Comparison of ENCODE assay signal across 8 cellular contexts in genomic region chr9:76394023-76394895, GRCh38. TPM values are rescaled to one million over a fixed set of nuclear protein-coding genes. Genes with fewer than 3 reads are reported as not detected.
DNase-seq lines count a peak whose midpoint lies in the region; ATAC-seq and TF ChIP-seq lines count a peak whose summit lies in the region.

RFK (minus strand) TSS chr9:76394426; CDS start chr9:76394171, 255 bp downstream.

- peak; percentile 74 to 90 for TF ChIP-seq POLR2A in adrenal gland (IDR thresholded peaks at IDR 0.05)

- POLR2A ChIA-PET in T-cell (lab: Charles Lee) = interaction anchor here (0.6 to 1.1 kb wide), 6 partner anchors 11 to 1366 kb away, joined by 3 to 5 read pairs (median 4); partner anchors contain the start of genes CARNMT1 (in 1 of the 2), NMRK1 (in 1 of the 2), OSTF1 (in 1 of the 2) and VPS13A (in 1 of the 2)

- H3K27me3 Mint-ChIP-seq in T-cell = no peaks in the 10 kb centered on the region
- no peaks in the 10 kb centered on the region for H3K27me3 Mint-ChIP-seq in progenitor cell of endocrine pancreas

- H3K27ac ChIP-seq in adrenal gland (peak within 1 kb of the TSS; percentile 94 to 99 (median 96)), heart right ventricle (peak within 1 kb of the TSS; percentile 85 to 98 (median 90))

- peak; percentile 62 for ATAC-seq in HG02623 (IDR thresholded peaks at IDR 0.05; ENCODE audit: unreplicated experiment)
- ATAC-seq in T-cell (replicated peaks in 1 of 4) = peak; percentile 87 to 95 (median 92)
- peak; percentile 97 to 99 (median 98) for ATAC-seq in heart right ventricle

- H3K4me3 ChIP-seq in adrenal gland (peak within 1 kb of the TSS; percentile 78 to 94 (median 82)), heart right ventricle (peak within 1 kb of the TSS; percentile 81 to 98 (median 94))

- H3K36me3 ChIP-seq in adrenal gland (replicated peaks in 1 of 2) = no peaks in the 10 kb centered on the region
- peaks cover 0 to 14% (median 4%) of the 10 kb centered on the region in 9 donors for H3K36me3 ChIP-seq in heart right ventricle

- H3K4me1 Mint-ChIP-seq in T-cell (peaks cover 32 to 40% (median 33%) of the 10 kb centered on the region in 3 donors), progenitor cell of endocrine pancreas (ENCODE audit: low read depth) (peaks cover 6% of the 10 kb centered on the region)

- H3K4me1 ChIP-seq in adrenal gland (replicated peaks in 1 of 2) (peaks cover 4 to 20% of the 10 kb centered on the region in 2 donors), heart right ventricle (peaks cover 0 to 42% (median 29%) of the 10 kb centered on the region in 9 donors)

- intact Hi-C loops in adrenal gland (cut with DNase I) = no loop called here
- intact Hi-C loops in heart right ventricle (cut with DNase I) = loop anchor here in 1 of 10 donors (10.0 kb wide), 1 partner anchor 1309 kb away; the partner anchor contains the start of genes NMRK1 and OSTF1

- H3K9me3 ChIP-seq in adrenal gland (replicated peaks in 1 of 3) (no peaks in the 10 kb centered on the region), heart right ventricle (peaks cover 0 to 12% (median 0%) of the 10 kb centered on the region in 11 donors)

- H3K9me3 Mint-ChIP-seq in T-cell = peaks cover 0 to 5% (median 0%) of the 10 kb centered on the region in 3 donors
- H3K9me3 Mint-ChIP-seq in progenitor cell of endocrine pancreas (ENCODE audit: low read depth) = no peaks in the 10 kb centered on the region

- H3K4me3 Mint-ChIP-seq in T-cell = peak within 1 kb of the TSS; percentile 91 to 99 (median 95)
- peak within 1 kb of the TSS; percentile 85 for H3K4me3 Mint-ChIP-seq in progenitor cell of endocrine pancreas (ENCODE audit: low read depth)

- peak; percentile 50 for TF ChIP-seq CTCF in GM12873 (IDR thresholded peaks at IDR 0.05; ENCODE audit: insufficient read depth, low read depth, low read length, missing control alignments)
- TF ChIP-seq CTCF in adrenal gland (IDR thresholded peaks at IDR 0.05) = peak in 5 of 6 experiments; percentile 17 to 59 (median 39)
- TF ChIP-seq CTCF in heart right ventricle (IDR thresholded peaks at IDR 0.05) = peak in 8 of 9 donors; percentile 21 to 68 (median 47)
- peak; percentile 44 for TF ChIP-seq CTCF in progenitor cell of endocrine pancreas (IDR thresholded peaks at IDR 0.05; ENCODE audit: unreplicated experiment)

- H3K27me3 ChIP-seq in adrenal gland (no peaks in the 10 kb centered on the region), heart right ventricle (no peaks in the 10 kb centered on the region)

- WGBS in adrenal gland, 4 donors = 0% methylated on average over 14 to 91 of the region's 91 CpGs
- 0% methylated on average over 80 to 90 of the region's 91 CpGs for WGBS in heart right ventricle, 2 donors

- peak within 1 kb of the TSS; percentile 98 to 99 for H3K27ac Mint-ChIP-seq in T-cell
- peak within 1 kb of the TSS; percentile 97 for H3K27ac Mint-ChIP-seq in progenitor cell of endocrine pancreas

- DNase-seq in NCI-H1092 treated with DMSO at 0.1 percent for 48 hours (lab: John Stamatoyannopoulos, UW) = peak; percentile 94
- DNase-seq in T-cell = peak; percentile 78 to 95 (median 90)
- peak; percentile 90 to 96 (median 93) for DNase-seq in adrenal gland
- peak; percentile 94 to 96 for DNase-seq in heart right ventricle
- peak; percentile 92 for DNase-seq in progenitor cell of endocrine pancreas (ENCODE audit: low spot score, unreplicated experiment)
- peak; percentile 92 for DNase-seq in ureter (ENCODE audit: low spot score)

- H3K36me3 Mint-ChIP-seq in T-cell = peaks cover 11% of the 10 kb centered on the region
- peaks cover 7% of the 10 kb centered on the region for H3K36me3 Mint-ChIP-seq in progenitor cell of endocrine pancreas (ENCODE audit: insufficient read depth)

- CTCF ChIA-PET in T-cell (lab: Charles Lee) = interaction anchor here (0.5 to 1.6 kb wide), 20 partner anchors 9 to 1366 kb away, joined by 3 to 13 read pairs (median 4); partner anchors contain the start of genes GCNT1 (in 1 of the 2) and VPS13A (in 1 of the 2)

RNA-seq across cellular contexts. Expression of gene RFK, which starts in this region (rescaled TPM):
- 10 to 100 TPM in 3 of 5 donors, 1 to 10 TPM in 2; 8.9 to 13.5 (median 11.0) TPM for total RNA-seq in T-cell
- 10 to 100 TPM; 10.3 to 29.0 (median 22.5) TPM for total RNA-seq in adrenal gland
- 10 to 100 TPM in 1 of 3 donors, 1 to 10 TPM in 2; 8.1 to 48.5 (median 9.2) TPM for polyA plus RNA-seq in adrenal gland
- total RNA-seq in heart right ventricle = 10 to 100 TPM; 14.6 to 33.6 (median 21.6) TPM
- polyA plus RNA-seq in heart right ventricle = 10 to 100 TPM in 1 of 2 donors, 1 to 10 TPM in 1; 7.1 to 15.3 TPM
- 17.0 and 18.3 TPM in 2 replicates for total RNA-seq in progenitor cell of endocrine pancreas
- 13.5 TPM for total RNA-seq in ureter

Comparison
In these comparisons a context has a peak if more than half of its experiments do, and no peak if none do; other contexts are left out.
1. Peak in every context shown above with its lines: DNase-seq, ATAC-seq, H3K4me3 ChIP-seq and H3K27ac ChIP-seq.